Comparison of ENCODE assay signal across 8 cellular contexts in genomic region chrX:44872817-44873414, GRCh38. TPM values are rescaled to one million over a fixed set of nuclear protein-coding genes. Genes with fewer than 3 reads are reported as not detected.
DNase-seq lines count a peak whose midpoint lies in the region; ATAC-seq, FAIRE-seq and TF ChIP-seq lines count a peak whose summit lies in the region.

TSS of gene KDM6A (plus strand) at chrX:44873188. CDS start at chrX:44873552, 364 bp downstream.

- H3K27me3 ChIP-seq in ACC112 (ENCODE audit: insufficient read depth, low read length), result no peaks in the 10 kb centered on the region
- H3K27me3 ChIP-seq in bronchial epithelial cell (ENCODE audit: control insufficient read depth, insufficient read depth, low read length), result no peaks in the 10 kb centered on the region
- H3K27me3 ChIP-seq in small intestine (ENCODE audit: control insufficient read depth in 2 of 2, insufficient read depth in 2 of 2, low read length in 2 of 2), result no peaks in the 10 kb centered on the region

- TF ChIP-seq CTCF in WI38 (IDR thresholded peaks at IDR 0.05; ENCODE audit: low read depth, low read length) (no peak), bronchial epithelial cell (IDR thresholded peaks at IDR 0.05; ENCODE audit: insufficient read depth, low read length, severe bottlenecking) (no peak)

- H3K27ac ChIP-seq in ACC112 (ENCODE audit: low read depth, low read length) (peak within 1 kb of the TSS; percentile 85), small intestine (ENCODE audit: low read depth in 1 of 2, low read length in 1 of 2) (peak within 1 kb of the TSS; percentile 98)

- WGBS in small intestine, 3 donors, result 0 to 1% (median 0%) methylated on average over 9 to 61 of the region's 61 CpGs

- FAIRE-seq in bronchial epithelial cell (lab: Jason Lieb, UNC), result peak; percentile 36
- no peak for FAIRE-seq in small intestine (lab: Jason Lieb, UNC)

- H3K4me3 ChIP-seq in ACC112 (ENCODE audit: low read depth, low read length) (peak within 1 kb of the TSS; percentile 92), WI38 (ENCODE audit: low read depth, low read length) (peak within 1 kb of the TSS; percentile 93), bronchial epithelial cell (ENCODE audit: low read depth, low read length) (peak within 1 kb of the TSS; percentile 64), small intestine (ENCODE audit: low read depth in 1 of 2, low read length in 2 of 2) (peak within 1 kb of the TSS; percentile 85 to 89)

- H3K36me3 ChIP-seq in ACC112 (ENCODE audit: insufficient read depth, low read length), result no peaks in the 10 kb centered on the region
- H3K36me3 ChIP-seq in bronchial epithelial cell (ENCODE audit: control insufficient read depth, insufficient read depth, low read length), result no peaks in the 10 kb centered on the region
- no peaks in the 10 kb centered on the region for H3K36me3 ChIP-seq in small intestine (ENCODE audit: control insufficient read depth in 2 of 2, insufficient read depth in 2 of 2, low read length in 2 of 2)

- DNase-seq in NCI-H2196 treated with DMSO at 0.1 percent for 48 hours (lab: John Stamatoyannopoulos, UW; ENCODE audit: unreplicated experiment), result peak; percentile 79
- DNase-seq in bronchial epithelial cell (ENCODE audit: low read depth), result peak; percentile 79
- DNase-seq in iPS-NIHi11 (ENCODE audit: low spot score), result peak; percentile 92
- peak; percentile 95 for DNase-seq in small intestine

- H3K4me1 ChIP-seq in ACC112 (ENCODE audit: control insufficient read depth, insufficient read depth, low read length, unreplicated experiment) (peaks cover 3% of the 10 kb centered on the region), small intestine (ENCODE audit: control insufficient read depth in 2 of 2, insufficient read depth in 1 of 2, low read depth in 1 of 2, low read length in 1 of 2) (no peaks in the 10 kb centered on the region)

- H3K79me2 ChIP-seq in ACC112 (ENCODE audit: control insufficient read depth, insufficient read depth, low read length, unreplicated experiment), result peaks cover 52% of the 10 kb centered on the region

- H3K9me3 ChIP-seq in small intestine (ENCODE audit: control insufficient read depth, low read depth), result no peaks in the 10 kb centered on the region

- peak within 1 kb of the TSS; percentile 22 for H2AFZ ChIP-seq in ACC112 (ENCODE audit: low read length, unreplicated experiment)

- ATAC-seq in GM18870 (IDR thresholded peaks at IDR 0.05; ENCODE audit: unreplicated experiment) (peak; percentile 92), HG03135 (IDR thresholded peaks at IDR 0.05; ENCODE audit: unreplicated experiment) (peak; percentile 88)

RNA-seq across cellular contexts. Expression of gene KDM6A, which starts in this region (rescaled TPM):
- total RNA-seq in bronchial epithelial cell, result 11.1 and 24.6 TPM in 2 replicates
- polyA plus RNA-seq in small intestine, result 10 to 100 TPM in 2 of 3 donors, 1 to 10 TPM in 1; 9.5 to 16.8 (median 12.1) TPM

Comparison
In these comparisons a context has a peak if more than half of its experiments do, and no peak if none do; other contexts are left out.
1. Peak in every context shown above with its lines: DNase-seq, ATAC-seq, H3K4me3 ChIP-seq and H3K27ac ChIP-seq.